8 cellular contexts compared by ENCODE assay signal in genomic region chr1:28370220-28371010, GRCh38. TPM values are rescaled to one million over a fixed set of nuclear protein-coding genes. Genes with fewer than 3 reads are reported as not detected.
DNase-seq lines count a peak whose midpoint lies in the region; ATAC-seq, FAIRE-seq and TF ChIP-seq lines count a peak whose summit lies in the region.

No MANE protein-coding gene starts in this region.

- ATAC-seq in HG03135 (IDR thresholded peaks at IDR 0.05; ENCODE audit: unreplicated experiment): peak; percentile 35

- H3K36me3 ChIP-seq in kidney (ENCODE audit: control insufficient read depth in 1 of 2, insufficient read depth in 2 of 2, low read length in 2 of 2): no peaks in the 10 kb centered on the region

- H3K9ac ChIP-seq in kidney (ENCODE audit: low read length in 2 of 2): peak overlapping the region; percentile 80 to 82

- H3K4me1 ChIP-seq in kidney (ENCODE audit: control insufficient read depth in 1 of 2, insufficient read depth in 1 of 2, low read depth in 1 of 2, low read length in 2 of 2): peaks cover 4 to 5% of the 10 kb centered on the region in 2 donors

- no peak for FAIRE-seq in kidney (lab: Jason Lieb, UNC)

- H3K9me3 ChIP-seq in kidney (ENCODE audit: control insufficient read depth in 1 of 2, low read length in 2 of 2): no peaks in the 10 kb centered on the region

- intact Hi-C loops in kidney (cut with DNase I): no loop called here

- H3K27ac ChIP-seq in RWPE1 (peak overlapping the region; percentile 94), kidney (ENCODE audit: low read depth in 2 of 2, low read length in 2 of 2) (peak overlapping the region; percentile 83 to 95)

- DNase-seq in activated T-cell treated with anti-CD3 and anti-CD28 coated beads for 24 hours (ENCODE audit: low read depth): peak; percentile 1
- no peak for DNase-seq in activated T-cell treated with anti-CD3 and anti-CD28 coated beads, Interleukin-2, amount 50 U/mL, for 48 hours
- DNase-seq in RWPE1 (ENCODE audit: low spot score): no peak
- peak; percentile 30 to 51 for DNase-seq in cardiac fibroblast (ENCODE audit: low read depth in 2 of 2)
- DNase-seq in kidney: no peak
- peak; percentile 24 for DNase-seq in stimulated activated CD4-positive, alpha-beta T cell treated with anti-CD3 and anti-CD28 coated beads, Interleukin-4, amount 100 ng/mL, for 24 hours
- no peak for DNase-seq in NCI-H226

- TF ChIP-seq CTCF in RWPE1 (conservative IDR thresholded peaks at IDR 0.05; ENCODE audit: low read depth) (no peak), cardiac fibroblast (IDR thresholded peaks at IDR 0.05; ENCODE audit: low read depth, low read length) (peak; percentile 20), kidney (IDR thresholded peaks at IDR 0.05; ENCODE audit: borderline replicate concordance, extremely low read depth, insufficient read depth) (no peak)

- POLR2A ChIA-PET in RWPE1 (lab: Yijun Ruan, JAX; ENCODE audit: low non-redundant PET): interaction anchor here (0.6 kb wide), 1 partner anchor 21 kb away, joined by 3 read pairs; no protein-coding TSS in a partner anchor

- H3K4me3 ChIP-seq in cardiac fibroblast (replicated peaks in 1 of 2; ENCODE audit: low read depth in 2 of 2, low read length in 2 of 2): peak overlapping the region; percentile 82 to 90
- H3K4me3 ChIP-seq in kidney (ENCODE audit: low read length in 2 of 2): peak overlapping the region; percentile 66 to 84

- CTCF ChIA-PET in RWPE1 (lab: Yijun Ruan, JAX): interaction anchor here (0.6 to 1.2 kb wide), 6 partner anchors 13 to 122 kb away, joined by 3 to 8 read pairs (median 4); no protein-coding TSS in a partner anchor

RNA-seq across cellular contexts. Expression of gene PHACTR4, which starts 0.9 kb away (rescaled TPM):
- total RNA-seq in kidney: 51.5 TPM
- 23.2 TPM for polyA plus RNA-seq in kidney (ENCODE audit: insufficient read depth, low read depth, low replicate concordance)

RNA-seq across cellular contexts. Expression of gene MED18, which starts 41.6 kb away (rescaled TPM):
- 14.6 TPM for total RNA-seq in kidney
- polyA plus RNA-seq in kidney (ENCODE audit: insufficient read depth, low read depth, low replicate concordance): 13.2 TPM

Comparison
In these comparisons a context has a peak if more than half of its experiments do, and no peak if none do; other contexts are left out.
1. DNase-seq: peak in activated T-cell treated with anti-CD3 and anti-CD28 coated beads for 24 hours (single experiment), cardiac fibroblast (2 of 2) and stimulated activated CD4-positive, alpha-beta T cell treated with anti-CD3 and anti-CD28 coated beads, Interleukin-4, amount 100 ng/mL, for 24 hours (single experiment); none in activated T-cell treated with anti-CD3 and anti-CD28 coated beads, Interleukin-2, amount 50 U/mL, for 48 hours (0 of 2), RWPE1 (single experiment), kidney (single experiment) and NCI-H226 (single experiment).